ENCODE assay signal across 14 cellular contexts in the genomic region with DNA sequence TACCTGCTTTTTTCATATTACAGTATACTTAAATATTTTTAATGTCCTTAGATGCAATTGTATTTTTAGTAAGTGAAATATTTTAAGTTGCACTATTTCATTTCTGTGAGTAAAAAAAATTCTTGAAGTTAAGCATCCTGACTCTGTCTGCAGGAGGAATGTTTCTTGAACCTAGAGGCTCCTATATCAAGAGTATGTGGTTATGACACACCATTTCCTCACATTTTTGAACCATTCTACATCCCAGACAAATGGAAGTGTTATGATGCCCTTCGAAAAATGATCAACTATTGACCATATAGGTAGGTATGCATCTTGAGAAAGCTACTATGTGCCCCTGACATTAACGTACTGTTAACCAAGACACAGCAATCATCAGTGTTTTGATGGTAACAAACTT.
DNase-seq lines count a peak whose midpoint lies in the region; ATAC-seq and TF ChIP-seq lines count a peak whose summit lies in the region.
"Had no signal": no experiment of that assay in that cellular context is flagged by ENCODE, and none has a peak within 500 bp of the region (broad histone marks: within the 10 kb centered on the region; RNA-seq: fewer than 3 reads in every experiment).

No MANE protein-coding gene starts in this region.

- H3K14ac ChIP-seq in IMR-90 (replicated peaks; ENCODE audit: low read depth, low read length): no peak overlapping the region

- H2BK15ac ChIP-seq in IMR-90 (ENCODE audit: low read depth, low read length): no peak overlapping the region

- in situ Hi-C loops in IMR-90 (cut with MboI; ENCODE audit: low sequenced_read_pairs): no loop called here
- in situ Hi-C loops in brain microvascular endothelial cell (cut with HindIII; ENCODE audit: low pct_ligation_motif_present, low sequenced_read_pairs): no loop called here

- H2BK120ac ChIP-seq in IMR-90 (ENCODE audit: low read depth, low read length): no peak overlapping the region

- dilution Hi-C loops in IMR-90 (cut with HindIII; ENCODE audit: low sequenced_read_pairs, unreplicated experiment): no loop called here

- TF ChIP-seq CTCF in IMR-90 (conservative IDR thresholded peaks at IDR 0.05; ENCODE audit: low read depth, low read length): no peak
- no peak for TF ChIP-seq CTCF in brain microvascular endothelial cell (IDR thresholded peaks at IDR 0.05; ENCODE audit: low read depth, low read length, missing control alignments)
- no peak for TF ChIP-seq CTCF in osteocyte (IDR thresholded peaks at IDR 0.05)

- no peak for TF ChIP-seq RAD21 in IMR-90 (IDR thresholded peaks at IDR 0.05; ENCODE audit: low read length)

- no peak overlapping the region for H3K23ac ChIP-seq in IMR-90 (ENCODE audit: low read depth, low read length)

- H3K27ac ChIP-seq in IMR-90 (ENCODE audit: insufficient read depth, low read length) (no peak overlapping the region), brain microvascular endothelial cell (no peak overlapping the region)

- peak; percentile 10 for DNase-seq in GM03348 (ENCODE audit: low spot score)
- peak; percentile 61 for DNase-seq in IMR-90
- peak; percentile 23 for DNase-seq in brain microvascular endothelial cell
- no peak for DNase-seq in NCI-H2227 treated with DMSO at 0.1 percent for 48 hours (lab: John Stamatoyannopoulos, UW)
- no peak for DNase-seq in osteocyte (ENCODE audit: extremely low spot score, unreplicated experiment)
- DNase-seq in GOT3 (lab: John Stamatoyannopoulos, UW): no peak
- DNase-seq in NCI-H446 (lab: John Stamatoyannopoulos, UW): no peak
- DNase-seq: ACHN; BE2C; C1 segment of cervical spinal cord; Caco-2; CD4-positive, CD25-positive, alpha-beta regulatory T cell had no signal

- POLR2A ChIA-PET in IMR-90 (lab: Charles Lee; ENCODE audit: unreplicated experiment): no interaction called here

- TF ChIP-seq POLR2A in IMR-90 (IDR thresholded peaks at IDR 0.05; ENCODE audit: low read depth, low read length): no peak

- H3K27me3 Mint-ChIP-seq in osteocyte (ENCODE audit: unreplicated experiment): no peaks in the 10 kb centered on the region
- H3K27me3 Mint-ChIP-seq: CD4-positive, CD25-positive, alpha-beta regulatory T cell had no signal

- H3K9me1 ChIP-seq in IMR-90 (ENCODE audit: insufficient read depth, low read length): no peaks in the 10 kb centered on the region

- WGBS in IMR-90 (ENCODE audit: extremely low coverage in 2 of 2, insufficient read length in 1 of 2), 2 experiments: no CpG with 5 or more reads among the region's 2 CpGs

- ATAC-seq in IMR-90 (ENCODE audit: low read depth): no peak
- ATAC-seq: K562 had no signal

- H3K79me1 ChIP-seq in IMR-90 (ENCODE audit: low read depth in 1 of 2, low read length in 2 of 2): no peaks in the 10 kb centered on the region

- no peak overlapping the region for H2AFZ ChIP-seq in IMR-90 (replicated peaks; ENCODE audit: low read length, poor library complexity)

- no peaks in the 10 kb centered on the region for H3K27me3 ChIP-seq in IMR-90 (ENCODE audit: control insufficient read depth, insufficient read depth, low read length)
- no peaks in the 10 kb centered on the region for H3K27me3 ChIP-seq in brain microvascular endothelial cell (replicated peaks)
- H3K27me3 ChIP-seq: BE2C had no signal

- 0 out of 2 replicates have a peak, but pooled peaks cover 2% of the 10 kb centered on the region for H3K4me1 ChIP-seq in IMR-90 (ENCODE audit: control insufficient read depth, insufficient read depth, low read length)
- H3K4me1 ChIP-seq: Caco-2, HAP-1 had no signal

- H3K9me3 Mint-ChIP-seq in osteocyte (ENCODE audit: unreplicated experiment): no peaks in the 10 kb centered on the region
- H3K9me3 Mint-ChIP-seq: CD4-positive, CD25-positive, alpha-beta regulatory T cell had no signal

- H2AK9ac ChIP-seq in IMR-90 (replicated peaks; ENCODE audit: low read depth, low read length, poor library complexity): no peak overlapping the region

- intact Hi-C loops in IMR-90 (cut with micrococcal nuclease): no loop called here

- no peak overlapping the region for H3K4me2 ChIP-seq in IMR-90 (ENCODE audit: low read depth, low read length)

- no peak overlapping the region for H4K8ac ChIP-seq in IMR-90 (ENCODE audit: low read depth in 2 of 2, low read length in 2 of 2)

- H3K4ac ChIP-seq in IMR-90 (ENCODE audit: low read depth, low read length): no peak overlapping the region

- no peak overlapping the region for H2AK5ac ChIP-seq in IMR-90 (ENCODE audit: low read depth, low read length)

- H2BK5ac ChIP-seq in IMR-90 (ENCODE audit: low read depth, low read length, poor library complexity, severe bottlenecking): no peak overlapping the region

- H4K91ac ChIP-seq in IMR-90 (ENCODE audit: insufficient read depth, low read depth, low read length): no peak overlapping the region

- H3K18ac ChIP-seq in IMR-90 (ENCODE audit: low read depth, low read length): no peak overlapping the region

- H3K36me3 ChIP-seq in IMR-90 (ENCODE audit: control insufficient read depth, insufficient read depth, low read length): no peaks in the 10 kb centered on the region
- no peaks in the 10 kb centered on the region for H3K36me3 ChIP-seq in brain microvascular endothelial cell (replicated peaks)
- H3K36me3 ChIP-seq: BE2C, HAP-1 had no signal

- no peak overlapping the region for H3K4me3 ChIP-seq in IMR-90 (ENCODE audit: insufficient read depth, low read depth, low read length)
- H3K4me3 ChIP-seq in brain microvascular endothelial cell (ENCODE audit: low read depth, low read length): no peak overlapping the region
- H3K4me3 ChIP-seq: HAP-1, K562 had no signal

- no peaks in the 10 kb centered on the region for H3K9me3 ChIP-seq in IMR-90 (ENCODE audit: control insufficient read depth, insufficient read depth, low read length)
- H3K9me3 ChIP-seq: BE2C, Caco-2, HAP-1 had no signal

- no peak overlapping the region for H3K56ac ChIP-seq in IMR-90 (ENCODE audit: extremely low read depth, insufficient read depth, low read length)

- no peak overlapping the region for H4K5ac ChIP-seq in IMR-90 (ENCODE audit: low read depth, low read length)

- CTCF ChIA-PET in IMR-90 (lab: Yijun Ruan, JAX): no interaction called here

- H2BK20ac ChIP-seq in IMR-90 (ENCODE audit: low read depth, low read length): no peak overlapping the region

- no peaks in the 10 kb centered on the region for H4K20me1 ChIP-seq in IMR-90 (ENCODE audit: insufficient read depth, low read length)

- H3K36me3 Mint-ChIP-seq in osteocyte (ENCODE audit: unreplicated experiment): no peaks in the 10 kb centered on the region

- H3K9ac ChIP-seq in IMR-90 (ENCODE audit: low read depth, low read length): no peak overlapping the region

- no peak overlapping the region for H3K27ac Mint-ChIP-seq in osteocyte (ENCODE audit: unreplicated experiment)
- H3K27ac Mint-ChIP-seq: CD4-positive, CD25-positive, alpha-beta regulatory T cell had no signal

- no TSS peak for BruUV-seq in IMR-90 (replicated peaks; lab: Mats Ljungman, UMichigan)

- H3K4me1 Mint-ChIP-seq in osteocyte (ENCODE audit: unreplicated experiment): peaks cover 17% of the 10 kb centered on the region
- H3K4me1 Mint-ChIP-seq: CD4-positive, CD25-positive, alpha-beta regulatory T cell had no signal

- H3K4me3 Mint-ChIP-seq in osteocyte (ENCODE audit: unreplicated experiment): no peak overlapping the region
- H3K4me3 Mint-ChIP-seq: CD4-positive, CD25-positive, alpha-beta regulatory T cell had no signal

TF ChIP-seq in IMR-90, 13 proteins besides CTCF, POLR2A, EP300 and RAD21:
- TF ChIP-seq CEBPB (IDR thresholded peaks at IDR 0.05; ENCODE audit: low read depth, low read length) (no peak), RCOR1 (IDR thresholded peaks at IDR 0.05; ENCODE audit: insufficient replicate concordance, low read length) (no peak)
- TF ChIP-seq, protein P1, sequence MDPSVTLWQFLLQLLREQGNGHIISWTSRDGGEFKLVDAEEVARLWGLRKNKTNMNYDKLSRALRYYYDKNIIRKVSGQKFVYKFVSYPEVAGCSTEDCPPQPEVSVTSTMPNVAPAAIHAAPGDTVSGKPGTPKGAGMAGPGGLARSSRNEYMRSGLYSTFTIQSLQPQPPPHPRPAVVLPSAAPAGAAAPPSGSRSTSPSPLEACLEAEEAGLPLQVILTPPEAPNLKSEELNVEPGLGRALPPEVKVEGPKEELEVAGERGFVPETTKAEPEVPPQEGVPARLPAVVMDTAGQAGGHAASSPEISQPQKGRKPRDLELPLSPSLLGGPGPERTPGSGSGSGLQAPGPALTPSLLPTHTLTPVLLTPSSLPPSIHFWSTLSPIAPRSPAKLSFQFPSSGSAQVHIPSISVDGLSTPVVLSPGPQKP (IDR thresholded peaks at IDR 0.05; ENCODE audit: borderline replicate concordance, low read depth, low read length): no peak
TF ChIP-seq in IMR-90: peak in this region for 0.

Comparison
In these comparisons a context has a peak if more than half of its experiments do, and no peak if none do; other contexts are left out.
1. DNase-seq: peak in GM03348 (single experiment), IMR-90 (single experiment) and brain microvascular endothelial cell (single experiment); none in NCI-H2227 treated with DMSO at 0.1 percent for 48 hours (single experiment), osteocyte (single experiment), GOT3 (single experiment) and NCI-H446 (0 of 2).